13 cellular contexts compared by ENCODE assay signal in genomic region chr18:46013484-46014189, GRCh38. TPM values are rescaled to one million over a fixed set of nuclear protein-coding genes. Genes with fewer than 3 reads are reported as not detected.
DNase-seq lines count a peak whose midpoint lies in the region; ATAC-seq and TF ChIP-seq lines count a peak whose summit lies in the region.
"Had no signal": no experiment of that assay in that cellular context is flagged by ENCODE, and none has a peak within 500 bp of the region (broad histone marks: within the 10 kb centered on the region; RNA-seq: fewer than 3 reads in every experiment).

No MANE protein-coding gene starts in this region.

- no peak overlapping the region for H3K27ac ChIP-seq in right lobe of liver
- H3K27ac ChIP-seq: 22Rv1, dorsolateral prefrontal cortex, SJSA1, upper lobe of right lung had no signal

- TF ChIP-seq POLR2A in right lobe of liver (IDR thresholded peaks at IDR 0.05) = no peak

- 49% methylated on average over 4 of the region's 5 CpGs for WGBS in right lobe of liver (ENCODE audit: insufficient coverage, low coverage, low lambda C conversion rate, missing lambda C conversion rate)

- no peaks in the 10 kb centered on the region for H3K36me3 ChIP-seq in right lobe of liver
- H3K36me3 ChIP-seq: SJSA1, upper lobe of right lung had no signal

- ATAC-seq in GM21381 (IDR thresholded peaks at IDR 0.05; ENCODE audit: unreplicated experiment) (peak; percentile 57), HG03565 (IDR thresholded peaks at IDR 0.05; ENCODE audit: unreplicated experiment) (peak; percentile 61), right lobe of liver (no peak), left colon (no peak)
- ATAC-seq: HCT116, upper lobe of right lung had no signal

- H3K4me1 ChIP-seq in right lobe of liver = peaks cover 0 to 10% (median 0%) of the 10 kb centered on the region in 4 donors
- H3K4me1 ChIP-seq: SJSA1 had no signal

- intact Hi-C loops in right lobe of liver (cut with DNase I) (no loop called here), left colon (cut with DNase I, micrococcal nuclease) (no loop called here)

- no peak for TF ChIP-seq CTCF in choroid plexus epithelial cell (conservative IDR thresholded peaks at IDR 0.05; ENCODE audit: low read depth, low read length)
- TF ChIP-seq CTCF in right lobe of liver (IDR thresholded peaks at IDR 0.05) = no peak

- DNase-seq in DMS 273 (lab: John Stamatoyannopoulos, UW; ENCODE audit: unreplicated experiment) = peak; percentile 13
- DNase-seq in DMS 273 treated with DMSO at 0.1 percent for 48 hours (lab: John Stamatoyannopoulos, UW) = no peak
- DNase-seq in choroid plexus epithelial cell (ENCODE audit: low read depth) = peak; percentile 6
- no peak for DNase-seq in right lobe of liver
- DNase-seq in left colon = no peak
- DNase-seq in GM03348 (ENCODE audit: low spot score) = no peak
- DNase-seq: dorsolateral prefrontal cortex, upper lobe of right lung had no signal

- H3K27me3 ChIP-seq in right lobe of liver = no peaks in the 10 kb centered on the region
- H3K27me3 ChIP-seq: dorsolateral prefrontal cortex, SJSA1, upper lobe of right lung had no signal

- H3K9me3 ChIP-seq in right lobe of liver = no peaks in the 10 kb centered on the region
- H3K9me3 ChIP-seq: SJSA1, upper lobe of right lung had no signal

- H3K4me3 ChIP-seq in choroid plexus epithelial cell (ENCODE audit: low read depth, low read length) = no peak overlapping the region
- H3K4me3 ChIP-seq in right lobe of liver = no peak overlapping the region
- H3K4me3 ChIP-seq: dorsolateral prefrontal cortex, SJSA1, upper lobe of right lung had no signal

RNA-seq across cellular contexts. Expression of gene EPG5, which starts 46.5 kb away (rescaled TPM):
- 10 to 100 TPM; 11.6 to 15.2 (median 12.4) TPM for total RNA-seq in right lobe of liver
- total RNA-seq in left colon = 10 to 100 TPM; 18.0 to 21.5 TPM

RNA-seq across cellular contexts. Expression of gene PSTPIP2, which starts 58.4 kb away (rescaled TPM):
- total RNA-seq in right lobe of liver (10 to 100 TPM in 2 of 6 experiments, 1 to 10 TPM in 4; 4.0 to 15.2 (median 8.6) TPM), left colon (1 to 10 TPM; 3.7 to 7.4 TPM)

Comparison
In these comparisons a context has a peak if more than half of its experiments do, and no peak if none do; other contexts are left out.
1. DNase-seq: peak in DMS 273 (single experiment) and choroid plexus epithelial cell (single experiment); none in DMS 273 treated with DMSO at 0.1 percent for 48 hours (single experiment), right lobe of liver (0 of 3), left colon (0 of 2) and GM03348 (single experiment).
2. ATAC-seq: peak in GM21381 (single experiment) and HG03565 (single experiment); none in right lobe of liver (0 of 4) and left colon (single experiment).